ENCODE assay signal across 13 cellular contexts in the genomic region with DNA sequence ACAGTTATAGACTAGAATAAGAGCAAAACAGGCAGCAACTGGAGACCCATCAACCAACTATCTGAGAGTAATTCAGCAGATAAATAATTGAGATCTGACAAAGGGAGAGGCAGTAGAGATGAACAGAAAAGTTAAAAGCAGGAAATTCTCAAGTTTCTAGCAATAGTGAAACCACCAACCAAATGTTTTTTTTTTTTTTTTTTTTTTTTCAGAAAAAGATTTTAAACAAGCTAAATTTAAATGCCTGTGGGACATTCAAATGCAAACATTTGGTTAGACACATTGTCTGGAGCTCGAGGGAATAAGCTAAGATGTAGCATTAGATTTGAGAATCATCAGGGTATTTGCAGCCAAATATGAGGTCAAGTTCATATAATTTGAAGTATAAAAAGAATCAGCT. TPM values are rescaled to one million over a fixed set of nuclear protein-coding genes. Genes with fewer than 3 reads are reported as not detected.
DNase-seq lines count a peak whose midpoint lies in the region; ATAC-seq and TF ChIP-seq lines count a peak whose summit lies in the region.
"Had no signal": no experiment of that assay in that cellular context is flagged by ENCODE, and none has a peak within 500 bp of the region (broad histone marks: within the 10 kb centered on the region; RNA-seq: fewer than 3 reads in every experiment).

No MANE protein-coding gene starts in this region.

- H2BK5ac ChIP-seq in IMR-90 (ENCODE audit: low read depth, low read length, poor library complexity, severe bottlenecking) = peak overlapping the region; percentile 85

- H2AFZ ChIP-seq in IMR-90 (replicated peaks; ENCODE audit: low read length, poor library complexity) = no peak overlapping the region

- CTCF ChIA-PET in CD8-positive, alpha-beta T cell (lab: Charles Lee) = interaction anchor here (1.3 to 1.6 kb wide), 4 partner anchors 9 to 80 kb away, joined by 3 to 4 read pairs (median 4); partner anchors contain the start of genes NOL7 and RANBP9
- CTCF ChIA-PET in IMR-90 (lab: Yijun Ruan, JAX) = interaction anchor here (0.6 to 1.6 kb wide), 7 partner anchors 14 to 1922 kb away, joined by 3 to 11 read pairs (median 4); partner anchors contain the start of genes NOL7 and RANBP9

- peaks cover 36% of the 10 kb centered on the region for H3K36me3 Mint-ChIP-seq in CD8-positive, alpha-beta T cell
- peaks cover 37% of the 10 kb centered on the region for H3K36me3 Mint-ChIP-seq in activated naive CD8-positive, alpha-beta T cell treated with anti-CD3 and anti-CD28 coated beads, Interleukin-2, amount 50 U/mL, for 24 hours (ENCODE audit: low read depth)
- peaks cover 6% of the 10 kb centered on the region for H3K36me3 Mint-ChIP-seq in natural killer cell

- TF ChIP-seq RAD21 in IMR-90 (IDR thresholded peaks at IDR 0.05; ENCODE audit: low read length) = no peak

- H3K9me3 ChIP-seq in CD8-positive, alpha-beta T cell (ENCODE audit: low read length) = no peaks in the 10 kb centered on the region
- H3K9me3 ChIP-seq in IMR-90 (ENCODE audit: control insufficient read depth, insufficient read depth, low read length) = no peaks in the 10 kb centered on the region
- H3K9me3 ChIP-seq: lower lobe of right lung had no signal

- no peaks in the 10 kb centered on the region for H3K27me3 ChIP-seq in CD8-positive, alpha-beta T cell (ENCODE audit: insufficient read depth, low read length)
- no peaks in the 10 kb centered on the region for H3K27me3 ChIP-seq in IMR-90 (ENCODE audit: control insufficient read depth, insufficient read depth, low read length)

- peak overlapping the region; percentile 5; the same call in 1 of the 2 replicates for H3K4ac ChIP-seq in IMR-90 (ENCODE audit: low read depth, low read length)

- 0 out of 2 replicates have a peak overlapping the region, but pooled peaks have one; percentile 30 for H3K14ac ChIP-seq in IMR-90 (replicated peaks; ENCODE audit: low read depth, low read length)

- no peak overlapping the region for H2BK15ac ChIP-seq in IMR-90 (ENCODE audit: low read depth, low read length)

- peaks cover 2% of the 10 kb centered on the region; the same call in 1 of the 2 replicates for H4K20me1 ChIP-seq in IMR-90 (ENCODE audit: insufficient read depth, low read length)

- no peaks in the 10 kb centered on the region for H3K9me3 Mint-ChIP-seq in CD8-positive, alpha-beta T cell
- no peaks in the 10 kb centered on the region for H3K9me3 Mint-ChIP-seq in activated naive CD8-positive, alpha-beta T cell treated with anti-CD3 and anti-CD28 coated beads, Interleukin-2, amount 50 U/mL, for 24 hours
- H3K9me3 Mint-ChIP-seq in natural killer cell = no peaks in the 10 kb centered on the region
- H3K9me3 Mint-ChIP-seq: H9 had no signal

- peak overlapping the region; percentile 62; the same call in 1 of the 2 replicates for H2BK120ac ChIP-seq in IMR-90 (ENCODE audit: low read depth, low read length)

- no peak for TF ChIP-seq CTCF in CD8-positive, alpha-beta T cell (IDR thresholded peaks at IDR 0.05)
- no peak for TF ChIP-seq CTCF in IMR-90 (conservative IDR thresholded peaks at IDR 0.05; ENCODE audit: low read depth, low read length)
- no peak for TF ChIP-seq CTCF in natural killer cell (IDR thresholded peaks at IDR 0.05)

- no peaks in the 10 kb centered on the region for H3K36me3 ChIP-seq in CD8-positive, alpha-beta T cell (ENCODE audit: insufficient read depth, low read length)
- peaks cover 6% of the 10 kb centered on the region for H3K36me3 ChIP-seq in IMR-90 (ENCODE audit: control insufficient read depth, insufficient read depth, low read length)

- no peak overlapping the region for H2BK20ac ChIP-seq in IMR-90 (ENCODE audit: low read depth, low read length)

- TF ChIP-seq POLR2A in IMR-90 (IDR thresholded peaks at IDR 0.05; ENCODE audit: low read depth, low read length) = no peak

- H3K9ac ChIP-seq in IMR-90 (ENCODE audit: low read depth, low read length) = peak overlapping the region; percentile 16; the same call in 1 of the 2 replicates

- H2AK5ac ChIP-seq in IMR-90 (ENCODE audit: low read depth, low read length) = no peak overlapping the region

- peak overlapping the region; percentile 44 for H3K4me3 Mint-ChIP-seq in CD8-positive, alpha-beta T cell
- H3K4me3 Mint-ChIP-seq in activated naive CD8-positive, alpha-beta T cell treated with anti-CD3 and anti-CD28 coated beads, Interleukin-2, amount 50 U/mL, for 24 hours = peak overlapping the region; percentile 12
- peak overlapping the region; percentile 61 for H3K4me3 Mint-ChIP-seq in natural killer cell
- H3K4me3 Mint-ChIP-seq: H9 had no signal

- H3K27ac Mint-ChIP-seq in CD8-positive, alpha-beta T cell = peak overlapping the region; percentile 74
- H3K27ac Mint-ChIP-seq in activated naive CD8-positive, alpha-beta T cell treated with anti-CD3 and anti-CD28 coated beads, Interleukin-2, amount 50 U/mL, for 24 hours = peak overlapping the region; percentile 3
- peak overlapping the region; percentile 83 to 88 for H3K27ac Mint-ChIP-seq in natural killer cell

- intact Hi-C loops in CD8-positive, alpha-beta T cell (cut with DNase I, micrococcal nuclease) = loop anchor here (2.0 to 5.0 kb wide), 2 partner anchors 16 to 33 kb away; partner anchors contain the start of gene RANBP9 (in 2 of the 2)
- intact Hi-C loops in IMR-90 (cut with micrococcal nuclease) (loop anchor here (2.0 to 5.0 kb wide), 2 partner anchors 14 to 33 kb away; no protein-coding TSS in a partner anchor), natural killer cell (cut with micrococcal nuclease) (loop anchor here (2.0 kb wide), 1 partner anchor 14 kb away; no protein-coding TSS in a partner anchor)

- H3K23ac ChIP-seq in IMR-90 (ENCODE audit: low read depth, low read length) = peak overlapping the region; percentile 36; the same call in 1 of the 2 replicates

- in situ Hi-C loops in IMR-90 (cut with MboI; ENCODE audit: low sequenced_read_pairs) = no loop called here

- H3K4me1 Mint-ChIP-seq in CD8-positive, alpha-beta T cell (ENCODE audit: low read depth) = peaks cover 79% of the 10 kb centered on the region
- H3K4me1 Mint-ChIP-seq in activated naive CD8-positive, alpha-beta T cell treated with anti-CD3 and anti-CD28 coated beads, Interleukin-2, amount 50 U/mL, for 24 hours = peaks cover 69% of the 10 kb centered on the region
- H3K4me1 Mint-ChIP-seq in natural killer cell = peaks cover 49 to 51% of the 10 kb centered on the region in 2 donors

- WGBS in IMR-90 (ENCODE audit: extremely low coverage in 2 of 2, insufficient read length in 1 of 2), 2 experiments = 0% methylated on average over 1 of the region's 1 CpG; no CpG with 5 or more reads in 1 of the 2 experiments

- no peak overlapping the region for H3K27ac ChIP-seq in CD8-positive, alpha-beta T cell (ENCODE audit: low read depth, low read length)
- no peak overlapping the region for H3K27ac ChIP-seq in IMR-90 (ENCODE audit: insufficient read depth, low read length)
- H3K27ac ChIP-seq: lower lobe of right lung had no signal

- no peak overlapping the region for H3K4me3 ChIP-seq in CD8-positive, alpha-beta T cell (ENCODE audit: low read depth, low read length)
- H3K4me3 ChIP-seq in IMR-90 (ENCODE audit: insufficient read depth, low read depth, low read length) = no peak overlapping the region
- H3K4me3 ChIP-seq: lower lobe of right lung had no signal

- H4K5ac ChIP-seq in IMR-90 (ENCODE audit: low read depth, low read length) = no peak overlapping the region; the same call in 1 of the 2 replicates

- POLR2A ChIA-PET in CD8-positive, alpha-beta T cell (lab: Charles Lee) = interaction anchor here (0.6 to 2.1 kb wide), 4 partner anchors 16 to 459 kb away, joined by 3 to 9 read pairs (median 4); partner anchors contain the start of genes NOL7 and RANBP9
- POLR2A ChIA-PET in IMR-90 (lab: Charles Lee; ENCODE audit: unreplicated experiment) = interaction anchor here (0.6 to 0.7 kb wide), 4 partner anchors 31 to 1098 kb away, joined by 3 to 8 read pairs (median 8); no protein-coding TSS in a partner anchor

- H4K8ac ChIP-seq in IMR-90 (ENCODE audit: low read depth in 2 of 2, low read length in 2 of 2) = peak overlapping the region in 1 of 2 experiments; percentile 42; a peak in 1 of 4 replicates

- H3K4me1 ChIP-seq in CD8-positive, alpha-beta T cell (ENCODE audit: insufficient read depth, low read length) = peaks cover 57% of the 10 kb centered on the region
- peaks cover 12% of the 10 kb centered on the region for H3K4me1 ChIP-seq in IMR-90 (ENCODE audit: control insufficient read depth, insufficient read depth, low read length)

- ATAC-seq in CD8-positive, alpha-beta T cell = peak; percentile 38
- ATAC-seq in IMR-90 (ENCODE audit: low read depth) (peak; percentile 64), natural killer cell (peak in 2 of 3 donors; percentile 26 to 33), HG02970 (IDR thresholded peaks at IDR 0.05; ENCODE audit: low FRiP score, unreplicated experiment) (no peak)
- ATAC-seq in activated naive CD8-positive, alpha-beta T cell treated with anti-CD3 and anti-CD28 coated beads, Interleukin-2, amount 50 U/mL, for 24 hours = no peak
- ATAC-seq: lower lobe of right lung had no signal

- peaks cover 8 to 57% of the 10 kb centered on the region in 2 experiments for H3K79me1 ChIP-seq in IMR-90 (ENCODE audit: low read depth in 1 of 2, low read length in 2 of 2)

- H2AK9ac ChIP-seq in IMR-90 (replicated peaks; ENCODE audit: low read depth, low read length, poor library complexity) = no peak overlapping the region

- H3K18ac ChIP-seq in IMR-90 (ENCODE audit: low read depth, low read length) = no peak overlapping the region; the same call in 1 of the 2 replicates

- BruUV-seq in IMR-90 (replicated peaks; lab: Mats Ljungman, UMichigan) = no TSS peak

- dilution Hi-C loops in IMR-90 (cut with HindIII; ENCODE audit: low sequenced_read_pairs, unreplicated experiment) = no loop called here

- 0 out of 2 replicates have a peak, but pooled peaks cover 2% of the 10 kb centered on the region for H3K9me1 ChIP-seq in IMR-90 (ENCODE audit: insufficient read depth, low read length)

- peak overlapping the region; percentile 57; the same call in 1 of the 2 replicates for H3K56ac ChIP-seq in IMR-90 (ENCODE audit: extremely low read depth, insufficient read depth, low read length)

- H4K91ac ChIP-seq in IMR-90 (ENCODE audit: insufficient read depth, low read depth, low read length) = no peak overlapping the region

- no peak for DNase-seq in CD8-positive, alpha-beta T cell
- peak; percentile 65 for DNase-seq in IMR-90
- DNase-seq in activated naive CD8-positive, alpha-beta T cell treated with anti-CD3 and anti-CD28 coated beads, Interleukin-2, amount 50 U/mL, for 24 hours = no peak
- DNase-seq in natural killer cell = no peak
- DNase-seq in NCI-H2196 treated with DMSO at 0.1 percent for 48 hours (lab: John Stamatoyannopoulos, UW; ENCODE audit: unreplicated experiment) = no peak
- DNase-seq in stimulated activated CD4-positive, alpha-beta T cell treated with anti-CD3 and anti-CD28 coated beads, Interleukin-15, amount 100 ng/mL, for 24 hours = no peak
- DNase-seq: activated CD4-positive, CD25-positive, alpha-beta regulatory T cell; activated gamma-delta T cell; COR-L47; GF-D8; H9; lower lobe of right lung had no signal

- no peaks in the 10 kb centered on the region for H3K27me3 Mint-ChIP-seq in CD8-positive, alpha-beta T cell (ENCODE audit: low read depth)
- no peaks in the 10 kb centered on the region for H3K27me3 Mint-ChIP-seq in activated naive CD8-positive, alpha-beta T cell treated with anti-CD3 and anti-CD28 coated beads, Interleukin-2, amount 50 U/mL, for 24 hours
- no peaks in the 10 kb centered on the region for H3K27me3 Mint-ChIP-seq in natural killer cell (ENCODE audit: low read depth in 2 of 2)

- peak overlapping the region; percentile 72; the same call in 1 of the 2 replicates for H3K4me2 ChIP-seq in IMR-90 (ENCODE audit: low read depth, low read length)

RNA-seq across cellular contexts. Expression of gene RANBP9, which starts 16.4 kb away (rescaled TPM):
- 10 to 100 TPM; 79.1 to 81.9 TPM for total RNA-seq in CD8-positive, alpha-beta T cell
- total RNA-seq in IMR-90 (2012; rRNA removed) (17.7 and 23.3 TPM in 2 replicates), natural killer cell (10 to 100 TPM; 52.2 to 62.5 (median 57.6) TPM)
- polyA plus RNA-seq in IMR-90 (2012; rRNA removed) = 22.1 and 27.8 TPM in 2 replicates
- polyA plus RNA-seq in IMR-90 (2012; cell fraction: cytosol; rRNA removed) = 4.6 and 5.4 TPM in 2 replicates
- 3.0 and 31.7 TPM in 2 replicates for polyA plus RNA-seq in IMR-90 (2012; cell fraction: nucleus; rRNA removed; ENCODE audit: low replicate concordance)

Comparison
In these comparisons a context has a peak if more than half of its experiments do, and no peak if none do; other contexts are left out.
1. ATAC-seq: peak in CD8-positive, alpha-beta T cell (single experiment), IMR-90 (single experiment) and natural killer cell (2 of 3); none in activated naive CD8-positive, alpha-beta T cell treated with anti-CD3 and anti-CD28 coated beads, Interleukin-2, amount 50 U/mL, for 24 hours (single experiment) and HG02970 (single experiment).
2. H3K27ac Mint-ChIP-seq: peak in every context shown above with its lines; median percentile 86 in natural killer cell; 74 in CD8-positive, alpha-beta T cell; 3 in activated naive CD8-positive, alpha-beta T cell treated with anti-CD3 and anti-CD28 coated beads, Interleukin-2, amount 50 U/mL, for 24 hours.
3. Peak in every context shown above with its lines, with median percentiles within 50 percentile points of each other: H3K4me3 Mint-ChIP-seq.